Comparison of ENCODE assay signal across 1 cellular context in the genomic region with DNA sequence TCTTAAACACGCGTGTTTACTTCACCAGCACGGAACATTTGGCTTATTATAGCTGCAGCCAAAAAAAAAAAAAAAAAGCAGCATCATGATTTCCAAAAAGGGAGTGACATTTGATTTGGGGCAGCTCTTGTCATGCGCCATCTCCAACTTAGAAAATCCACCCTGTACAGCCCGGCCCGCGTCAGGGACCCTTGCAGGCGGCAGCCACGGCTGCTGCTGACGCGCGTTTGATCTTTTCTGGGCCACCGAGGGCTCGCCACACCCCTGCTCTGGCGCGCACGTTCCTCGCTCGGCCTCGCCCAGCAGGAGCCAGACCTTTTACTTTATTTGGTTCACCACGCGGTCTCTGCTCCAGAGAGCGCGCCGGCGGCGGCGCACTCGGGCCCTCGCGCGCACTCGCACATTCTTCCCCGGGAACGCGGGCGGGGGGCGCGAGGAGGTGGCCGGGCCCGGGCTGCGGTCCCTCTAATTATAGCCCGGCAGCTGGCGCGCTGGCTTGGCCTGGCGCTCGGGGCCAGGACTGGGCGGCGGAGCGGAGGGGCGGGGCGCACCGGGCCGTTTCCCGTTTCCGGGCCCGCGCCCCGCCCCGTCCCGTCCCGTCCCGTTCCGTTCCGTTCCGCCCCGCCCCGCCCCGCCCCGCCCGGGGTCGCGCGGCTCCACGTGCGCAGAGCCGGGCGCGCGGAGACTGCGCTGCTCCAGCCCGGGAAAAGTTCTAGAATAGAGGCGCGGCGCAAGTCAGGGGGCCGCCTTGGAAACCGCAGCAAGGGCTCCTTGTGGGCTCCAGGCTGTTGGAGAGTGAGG.
TF ChIP-seq lines count a peak whose summit lies in the region.

No MANE protein-coding gene starts in this region.

TF ChIP-seq in K562, 482 proteins besides CTCF, POLR2A, EP300 and RAD21 (continued from another document and continues in another):
- TF ChIP-seq, protein P1, sequence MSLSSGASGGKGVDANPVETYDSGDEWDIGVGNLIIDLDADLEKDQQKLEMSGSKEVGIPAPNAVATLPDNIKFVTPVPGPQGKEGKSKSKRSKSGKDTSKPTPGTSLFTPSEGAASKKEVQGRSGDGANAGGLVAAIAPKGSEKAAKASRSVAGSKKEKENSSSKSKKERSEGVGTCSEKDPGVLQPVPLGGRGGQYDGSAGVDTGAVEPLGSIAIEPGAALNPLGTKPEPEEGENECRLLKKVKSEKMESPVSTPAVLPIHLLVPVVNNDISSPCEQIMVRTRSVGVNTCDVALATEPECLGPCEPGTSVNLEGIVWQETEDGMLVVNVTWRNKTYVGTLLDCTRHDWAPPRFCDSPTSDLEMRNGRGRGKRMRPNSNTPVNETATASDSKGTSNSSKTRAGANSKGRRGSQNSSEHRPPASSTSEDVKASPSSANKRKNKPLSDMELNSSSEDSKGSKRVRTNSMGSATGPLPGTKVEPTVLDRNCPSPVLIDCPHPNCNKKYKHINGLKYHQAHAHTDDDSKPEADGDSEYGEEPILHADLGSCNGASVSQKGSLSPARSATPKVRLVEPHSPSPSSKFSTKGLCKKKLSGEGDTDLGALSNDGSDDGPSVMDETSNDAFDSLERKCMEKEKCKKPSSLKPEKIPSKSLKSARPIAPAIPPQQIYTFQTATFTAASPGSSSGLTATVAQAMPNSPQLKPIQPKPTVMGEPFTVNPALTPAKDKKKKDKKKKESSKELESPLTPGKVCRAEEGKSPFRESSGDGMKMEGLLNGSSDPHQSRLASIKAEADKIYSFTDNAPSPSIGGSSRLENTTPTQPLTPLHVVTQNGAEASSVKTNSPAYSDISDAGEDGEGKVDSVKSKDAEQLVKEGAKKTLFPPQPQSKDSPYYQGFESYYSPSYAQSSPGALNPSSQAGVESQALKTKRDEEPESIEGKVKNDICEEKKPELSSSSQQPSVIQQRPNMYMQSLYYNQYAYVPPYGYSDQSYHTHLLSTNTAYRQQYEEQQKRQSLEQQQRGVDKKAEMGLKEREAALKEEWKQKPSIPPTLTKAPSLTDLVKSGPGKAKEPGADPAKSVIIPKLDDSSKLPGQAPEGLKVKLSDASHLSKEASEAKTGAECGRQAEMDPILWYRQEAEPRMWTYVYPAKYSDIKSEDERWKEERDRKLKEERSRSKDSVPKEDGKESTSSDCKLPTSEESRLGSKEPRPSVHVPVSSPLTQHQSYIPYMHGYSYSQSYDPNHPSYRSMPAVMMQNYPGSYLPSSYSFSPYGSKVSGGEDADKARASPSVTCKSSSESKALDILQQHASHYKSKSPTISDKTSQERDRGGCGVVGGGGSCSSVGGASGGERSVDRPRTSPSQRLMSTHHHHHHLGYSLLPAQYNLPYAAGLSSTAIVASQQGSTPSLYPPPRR (CRISPR knock-in tag; IDR thresholded peaks at IDR 0.05; ENCODE audit: borderline replicate concordance): no peak
- peak; percentile 99 for TF ChIP-seq HNRNPLL (IDR thresholded peaks at IDR 0.05; ENCODE audit: low read depth, low read length, poor library complexity, severe bottlenecking)
- 0 out of 2 replicates have a peak, but pooled peaks have one; percentile 16 for TF ChIP-seq MXI1 (IDR thresholded peaks at IDR 0.05; ENCODE audit: low read depth, low read length)
- TF ChIP-seq KLF13 (tag; IDR thresholded peaks at IDR 0.05; ENCODE audit: borderline replicate concordance, low read depth): peak; percentile 79; the same call in 1 of the 2 replicates
- peak; percentile 93; the same call in 1 of the 2 replicates for TF ChIP-seq CBX1 (IDR thresholded peaks at IDR 0.05; ENCODE audit: low read depth)
- TF ChIP-seq, protein P2, sequence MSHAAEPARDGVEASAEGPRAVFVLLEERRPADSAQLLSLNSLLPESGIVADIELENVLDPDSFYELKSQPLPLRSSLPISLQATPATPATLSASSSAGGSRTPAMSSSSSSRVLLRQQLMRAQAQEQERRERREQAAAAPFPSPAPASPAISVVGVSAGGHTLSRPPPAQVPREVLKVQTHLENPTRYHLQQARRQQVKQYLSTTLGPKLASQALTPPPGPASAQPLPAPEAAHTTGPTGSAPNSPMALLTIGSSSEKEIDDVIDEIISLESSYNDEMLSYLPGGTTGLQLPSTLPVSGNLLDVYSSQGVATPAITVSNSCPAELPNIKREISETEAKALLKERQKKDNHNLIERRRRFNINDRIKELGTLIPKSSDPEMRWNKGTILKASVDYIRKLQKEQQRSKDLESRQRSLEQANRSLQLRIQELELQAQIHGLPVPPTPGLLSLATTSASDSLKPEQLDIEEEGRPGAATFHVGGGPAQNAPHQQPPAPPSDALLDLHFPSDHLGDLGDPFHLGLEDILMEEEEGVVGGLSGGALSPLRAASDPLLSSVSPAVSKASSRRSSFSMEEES (CRISPR knock-in tag; IDR thresholded peaks at IDR 0.05): peak; percentile 0; the same call in 1 of the 2 replicates
- TF ChIP-seq, protein P3, sequence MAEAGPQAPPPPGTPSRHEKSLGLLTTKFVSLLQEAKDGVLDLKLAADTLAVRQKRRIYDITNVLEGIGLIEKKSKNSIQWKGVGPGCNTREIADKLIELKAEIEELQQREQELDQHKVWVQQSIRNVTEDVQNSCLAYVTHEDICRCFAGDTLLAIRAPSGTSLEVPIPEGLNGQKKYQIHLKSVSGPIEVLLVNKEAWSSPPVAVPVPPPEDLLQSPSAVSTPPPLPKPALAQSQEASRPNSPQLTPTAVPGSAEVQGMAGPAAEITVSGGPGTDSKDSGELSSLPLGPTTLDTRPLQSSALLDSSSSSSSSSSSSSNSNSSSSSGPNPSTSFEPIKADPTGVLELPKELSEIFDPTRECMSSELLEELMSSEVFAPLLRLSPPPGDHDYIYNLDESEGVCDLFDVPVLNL (CRISPR knock-in tag; IDR thresholded peaks at IDR 0.05; ENCODE audit: low read depth): 0 out of 2 replicates have a peak, but pooled peaks have one; percentile 16
- TF ChIP-seq, protein P4, sequence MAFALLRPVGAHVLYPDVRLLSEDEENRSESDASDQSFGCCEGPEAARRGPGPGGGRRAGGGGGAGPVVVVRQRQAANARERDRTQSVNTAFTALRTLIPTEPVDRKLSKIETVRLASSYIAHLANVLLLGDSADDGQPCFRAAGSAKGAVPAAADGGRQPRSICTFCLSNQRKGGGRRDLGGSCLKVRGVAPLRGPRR (CRISPR knock-in tag; IDR thresholded peaks at IDR 0.05): no peak
- TF ChIP-seq KAT8 (IDR thresholded peaks at IDR 0.05; ENCODE audit: low read depth): no peak
- no peak for TF ChIP-seq BCOR (IDR thresholded peaks at IDR 0.05)
- TF ChIP-seq, protein P5, sequence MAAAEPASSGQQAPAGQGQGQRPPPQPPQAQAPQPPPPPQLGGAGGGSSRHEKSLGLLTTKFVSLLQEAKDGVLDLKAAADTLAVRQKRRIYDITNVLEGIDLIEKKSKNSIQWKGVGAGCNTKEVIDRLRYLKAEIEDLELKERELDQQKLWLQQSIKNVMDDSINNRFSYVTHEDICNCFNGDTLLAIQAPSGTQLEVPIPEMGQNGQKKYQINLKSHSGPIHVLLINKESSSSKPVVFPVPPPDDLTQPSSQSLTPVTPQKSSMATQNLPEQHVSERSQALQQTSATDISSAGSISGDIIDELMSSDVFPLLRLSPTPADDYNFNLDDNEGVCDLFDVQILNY (CRISPR knock-in tag; IDR thresholded peaks at IDR 0.05): no peak
- TF ChIP-seq, protein P6, sequence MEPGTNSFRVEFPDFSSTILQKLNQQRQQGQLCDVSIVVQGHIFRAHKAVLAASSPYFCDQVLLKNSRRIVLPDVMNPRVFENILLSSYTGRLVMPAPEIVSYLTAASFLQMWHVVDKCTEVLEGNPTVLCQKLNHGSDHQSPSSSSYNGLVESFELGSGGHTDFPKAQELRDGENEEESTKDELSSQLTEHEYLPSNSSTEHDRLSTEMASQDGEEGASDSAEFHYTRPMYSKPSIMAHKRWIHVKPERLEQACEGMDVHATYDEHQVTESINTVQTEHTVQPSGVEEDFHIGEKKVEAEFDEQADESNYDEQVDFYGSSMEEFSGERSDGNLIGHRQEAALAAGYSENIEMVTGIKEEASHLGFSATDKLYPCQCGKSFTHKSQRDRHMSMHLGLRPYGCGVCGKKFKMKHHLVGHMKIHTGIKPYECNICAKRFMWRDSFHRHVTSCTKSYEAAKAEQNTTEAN (CRISPR knock-in tag; IDR thresholded peaks at IDR 0.05): no peak
- TF ChIP-seq ZNF253 (CRISPR knock-in tag; conservative IDR thresholded peaks at IDR 0.05): no peak
- TF ChIP-seq, protein P7, sequence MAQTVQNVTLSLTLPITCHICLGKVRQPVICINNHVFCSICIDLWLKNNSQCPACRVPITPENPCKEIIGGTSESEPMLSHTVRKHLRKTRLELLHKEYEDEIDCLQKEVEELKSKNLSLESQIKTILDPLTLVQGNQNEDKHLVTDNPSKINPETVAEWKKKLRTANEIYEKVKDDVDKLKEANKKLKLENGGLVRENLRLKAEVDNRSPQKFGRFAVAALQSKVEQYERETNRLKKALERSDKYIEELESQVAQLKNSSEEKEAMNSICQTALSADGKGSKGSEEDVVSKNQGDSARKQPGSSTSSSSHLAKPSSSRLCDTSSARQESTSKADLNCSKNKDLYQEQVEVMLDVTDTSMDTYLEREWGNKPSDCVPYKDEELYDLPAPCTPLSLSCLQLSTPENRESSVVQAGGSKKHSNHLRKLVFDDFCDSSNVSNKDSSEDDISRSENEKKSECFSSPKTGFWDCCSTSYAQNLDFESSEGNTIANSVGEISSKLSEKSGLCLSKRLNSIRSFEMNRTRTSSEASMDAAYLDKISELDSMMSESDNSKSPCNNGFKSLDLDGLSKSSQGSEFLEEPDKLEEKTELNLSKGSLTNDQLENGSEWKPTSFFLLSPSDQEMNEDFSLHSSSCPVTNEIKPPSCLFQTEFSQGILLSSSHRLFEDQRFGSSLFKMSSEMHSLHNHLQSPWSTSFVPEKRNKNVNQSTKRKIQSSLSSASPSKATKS (CRISPR knock-in tag; IDR thresholded peaks at IDR 0.05): no peak
- peak; percentile 70; the same call in 1 of the 2 replicates for TF ChIP-seq ZBTB1 (CRISPR knock-in tag; IDR thresholded peaks at IDR 0.05; ENCODE audit: borderline replicate concordance, low read depth)
- TF ChIP-seq DIDO1 (tag; IDR thresholded peaks at IDR 0.05; ENCODE audit: low read depth): no peak
- TF ChIP-seq, protein P8, sequence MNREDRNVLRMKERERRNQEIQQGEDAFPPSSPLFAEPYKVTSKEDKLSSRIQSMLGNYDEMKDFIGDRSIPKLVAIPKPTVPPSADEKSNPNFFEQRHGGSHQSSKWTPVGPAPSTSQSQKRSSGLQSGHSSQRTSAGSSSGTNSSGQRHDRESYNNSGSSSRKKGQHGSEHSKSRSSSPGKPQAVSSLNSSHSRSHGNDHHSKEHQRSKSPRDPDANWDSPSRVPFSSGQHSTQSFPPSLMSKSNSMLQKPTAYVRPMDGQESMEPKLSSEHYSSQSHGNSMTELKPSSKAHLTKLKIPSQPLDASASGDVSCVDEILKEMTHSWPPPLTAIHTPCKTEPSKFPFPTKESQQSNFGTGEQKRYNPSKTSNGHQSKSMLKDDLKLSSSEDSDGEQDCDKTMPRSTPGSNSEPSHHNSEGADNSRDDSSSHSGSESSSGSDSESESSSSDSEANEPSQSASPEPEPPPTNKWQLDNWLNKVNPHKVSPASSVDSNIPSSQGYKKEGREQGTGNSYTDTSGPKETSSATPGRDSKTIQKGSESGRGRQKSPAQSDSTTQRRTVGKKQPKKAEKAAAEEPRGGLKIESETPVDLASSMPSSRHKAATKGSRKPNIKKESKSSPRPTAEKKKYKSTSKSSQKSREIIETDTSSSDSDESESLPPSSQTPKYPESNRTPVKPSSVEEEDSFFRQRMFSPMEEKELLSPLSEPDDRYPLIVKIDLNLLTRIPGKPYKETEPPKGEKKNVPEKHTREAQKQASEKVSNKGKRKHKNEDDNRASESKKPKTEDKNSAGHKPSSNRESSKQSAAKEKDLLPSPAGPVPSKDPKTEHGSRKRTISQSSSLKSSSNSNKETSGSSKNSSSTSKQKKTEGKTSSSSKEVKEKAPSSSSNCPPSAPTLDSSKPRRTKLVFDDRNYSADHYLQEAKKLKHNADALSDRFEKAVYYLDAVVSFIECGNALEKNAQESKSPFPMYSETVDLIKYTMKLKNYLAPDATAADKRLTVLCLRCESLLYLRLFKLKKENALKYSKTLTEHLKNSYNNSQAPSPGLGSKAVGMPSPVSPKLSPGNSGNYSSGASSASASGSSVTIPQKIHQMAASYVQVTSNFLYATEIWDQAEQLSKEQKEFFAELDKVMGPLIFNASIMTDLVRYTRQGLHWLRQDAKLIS (CRISPR knock-in tag; IDR thresholded peaks at IDR 0.05): peak; percentile 86
- no peak for TF ChIP-seq ZBTB8A (IDR thresholded peaks at IDR 0.05; ENCODE audit: partially characterized antibody)
- peak; percentile 44; the same call in 1 of the 2 replicates for TF ChIP-seq ZNF79 (CRISPR knock-in tag; IDR thresholded peaks at IDR 0.05; ENCODE audit: low read depth)
- peak; percentile 81 for TF ChIP-seq FIP1L1 (IDR thresholded peaks at IDR 0.05; ENCODE audit: low read depth, low read length, poor library complexity, severe bottlenecking)
- TF ChIP-seq, protein P9, sequence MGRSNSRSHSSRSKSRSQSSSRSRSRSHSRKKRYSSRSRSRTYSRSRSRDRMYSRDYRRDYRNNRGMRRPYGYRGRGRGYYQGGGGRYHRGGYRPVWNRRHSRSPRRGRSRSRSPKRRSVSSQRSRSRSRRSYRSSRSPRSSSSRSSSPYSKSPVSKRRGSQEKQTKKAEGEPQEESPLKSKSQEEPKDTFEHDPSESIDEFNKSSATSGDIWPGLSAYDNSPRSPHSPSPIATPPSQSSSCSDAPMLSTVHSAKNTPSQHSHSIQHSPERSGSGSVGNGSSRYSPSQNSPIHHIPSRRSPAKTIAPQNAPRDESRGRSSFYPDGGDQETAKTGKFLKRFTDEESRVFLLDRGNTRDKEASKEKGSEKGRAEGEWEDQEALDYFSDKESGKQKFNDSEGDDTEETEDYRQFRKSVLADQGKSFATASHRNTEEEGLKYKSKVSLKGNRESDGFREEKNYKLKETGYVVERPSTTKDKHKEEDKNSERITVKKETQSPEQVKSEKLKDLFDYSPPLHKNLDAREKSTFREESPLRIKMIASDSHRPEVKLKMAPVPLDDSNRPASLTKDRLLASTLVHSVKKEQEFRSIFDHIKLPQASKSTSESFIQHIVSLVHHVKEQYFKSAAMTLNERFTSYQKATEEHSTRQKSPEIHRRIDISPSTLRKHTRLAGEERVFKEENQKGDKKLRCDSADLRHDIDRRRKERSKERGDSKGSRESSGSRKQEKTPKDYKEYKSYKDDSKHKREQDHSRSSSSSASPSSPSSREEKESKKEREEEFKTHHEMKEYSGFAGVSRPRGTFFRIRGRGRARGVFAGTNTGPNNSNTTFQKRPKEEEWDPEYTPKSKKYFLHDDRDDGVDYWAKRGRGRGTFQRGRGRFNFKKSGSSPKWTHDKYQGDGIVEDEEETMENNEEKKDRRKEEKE (IDR thresholded peaks at IDR 0.05; ENCODE audit: borderline replicate concordance in 1 of 2, control insufficient read depth in 1 of 2, low read depth in 2 of 2, low read length in 1 of 2): 0 out of 4 replicates have a peak, but pooled peaks of 1 of the 2 experiments have one; percentile 23
- TF ChIP-seq SIN3B (IDR thresholded peaks at IDR 0.05; ENCODE audit: low read depth): peak; percentile 68
